8 cellular contexts compared by ENCODE assay signal in the genomic region with DNA sequence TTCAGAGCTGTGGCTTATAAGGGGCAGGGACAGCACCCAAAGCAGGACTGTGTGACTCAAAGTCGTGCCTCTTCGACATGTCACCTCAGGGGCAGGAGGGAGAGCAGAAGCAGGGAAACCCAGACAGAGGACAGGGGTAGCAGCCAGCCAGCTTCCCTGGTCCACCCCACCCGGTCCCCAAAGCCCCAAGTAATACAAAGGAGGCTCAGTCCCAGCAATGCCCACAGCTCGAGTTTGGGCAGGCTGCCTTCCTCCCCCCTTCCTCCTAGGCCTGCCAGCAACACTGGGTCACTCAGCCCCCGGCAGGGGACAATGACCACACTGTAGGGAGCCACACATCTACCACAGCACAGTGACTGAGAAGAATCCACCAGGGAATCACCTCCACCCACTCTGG. TPM values are rescaled to one million over a fixed set of nuclear protein-coding genes. Genes with fewer than 3 reads are reported as not detected.
A peak's percentile ranks its signal among the peaks of the same experiment; 100 is the strongest.
DNase-seq lines count a peak whose midpoint lies in the region; TF ChIP-seq lines count a peak whose summit lies in the region.

No MANE protein-coding gene starts in this region.

- TF ChIP-seq CTCF in liver (IDR thresholded peaks at IDR 0.05; ENCODE audit: low read depth, low read length, missing input control): no peak
- TF ChIP-seq CTCF in testis (IDR thresholded peaks at IDR 0.05): no peak

- DNase-seq in activated naive CD4-positive, alpha-beta T cell treated with Interleukin-2 at 50 U/mL for 16 hours: peak; percentile 27
- no peak for DNase-seq in activated naive CD4-positive, alpha-beta T cell treated with anti-CD3 and anti-CD28 coated beads, Interleukin-2, amount 50 U/mL, for 16 hours
- no peak for DNase-seq in testis
- DNase-seq in NOMO-1 (lab: John Stamatoyannopoulos, UW; ENCODE audit: unreplicated experiment in 2 of 2): no peak
- DNase-seq in DMS153 treated with DMSO at 0.1 percent for 48 hours (lab: John Stamatoyannopoulos, UW; ENCODE audit: unreplicated experiment): no peak
- no peak for DNase-seq in stimulated activated CD4-positive, alpha-beta T cell treated with anti-CD3 and anti-CD28 coated beads, Interleukin-4, amount 100 ng/mL, for 24 hours

- H3K4me1 ChIP-seq in liver (ENCODE audit: control insufficient read depth in 4 of 4, insufficient read depth in 4 of 4, low read length in 3 of 4) (peaks cover 20 to 51% (median 39%) of the 10 kb centered on the region in 4 donors), testis (peaks cover 66% of the 10 kb centered on the region)

- H3K27me3 ChIP-seq in liver (ENCODE audit: control insufficient read depth in 4 of 4, insufficient read depth in 4 of 4, low read length in 3 of 4) (no peaks in the 10 kb centered on the region), testis (no peaks in the 10 kb centered on the region)

- WGBS in liver: 46% methylated on average over 5 of the region's 5 CpGs
- 34 to 43% methylated on average over 3 to 5 of the region's 5 CpGs for WGBS in testis, 2 donors

- H3K36me3 ChIP-seq in liver (ENCODE audit: control insufficient read depth in 4 of 4, insufficient read depth in 3 of 4, low read depth in 1 of 4, low read length in 3 of 4): peaks cover 0 to 2% (median 0%) of the 10 kb centered on the region in 4 donors
- H3K36me3 ChIP-seq in testis (ENCODE audit: low read depth, missing control alignments): no peaks in the 10 kb centered on the region

- intact Hi-C loops in testis (cut with DNase I; ENCODE audit: low total_unique reads): no loop called here

- H3K4me3 ChIP-seq in liver (ENCODE audit: low read depth in 1 of 3, low read length in 3 of 3): peak overlapping the region in 1 of 3 donors; percentile 83
- peak overlapping the region in 1 of 2 donors; percentile 96 for H3K4me3 ChIP-seq in testis

- H3K27ac ChIP-seq in angular gyrus (ENCODE audit: low read depth, low read length) (peak overlapping the region; percentile 51), liver (ENCODE audit: low read depth in 1 of 2, low read length in 2 of 2) (peak overlapping the region; percentile 78), testis (peak overlapping the region; percentile 97 to 98)

- H3K9ac ChIP-seq in liver (ENCODE audit: low read depth in 1 of 2, low read length in 2 of 2): peak overlapping the region in 1 of 2 donors; percentile 39

- H3K9me3 ChIP-seq in liver (ENCODE audit: control insufficient read depth in 4 of 4, low read length in 3 of 4): no peaks in the 10 kb centered on the region
- no peaks in the 10 kb centered on the region for H3K9me3 ChIP-seq in testis

- no peak for TF ChIP-seq POLR2A in testis (IDR thresholded peaks at IDR 0.05)

- no peak for TF ChIP-seq RAD21 in liver (IDR thresholded peaks at IDR 0.05)

TF ChIP-seq in liver, 16 proteins besides CTCF, POLR2A, EP300 and RAD21:
- TF ChIP-seq NR2F2 (IDR thresholded peaks at IDR 0.05) (no peak), SP1 (IDR thresholded peaks at IDR 0.05) (no peak), RXRA (IDR thresholded peaks at IDR 0.05) (no peak), FOXA2 (IDR thresholded peaks at IDR 0.05) (no peak), HNF4G (IDR thresholded peaks at IDR 0.05) (no peak), FOXA1 (IDR thresholded peaks at IDR 0.05) (no peak), GABPA (IDR thresholded peaks at IDR 0.05 in 1 of 2, conservative IDR thresholded peaks at IDR 0.05 in 1 of 2) (no peak), HNF4A (conservative IDR thresholded peaks at IDR 0.05) (no peak)
- TF ChIP-seq, protein P1, sequence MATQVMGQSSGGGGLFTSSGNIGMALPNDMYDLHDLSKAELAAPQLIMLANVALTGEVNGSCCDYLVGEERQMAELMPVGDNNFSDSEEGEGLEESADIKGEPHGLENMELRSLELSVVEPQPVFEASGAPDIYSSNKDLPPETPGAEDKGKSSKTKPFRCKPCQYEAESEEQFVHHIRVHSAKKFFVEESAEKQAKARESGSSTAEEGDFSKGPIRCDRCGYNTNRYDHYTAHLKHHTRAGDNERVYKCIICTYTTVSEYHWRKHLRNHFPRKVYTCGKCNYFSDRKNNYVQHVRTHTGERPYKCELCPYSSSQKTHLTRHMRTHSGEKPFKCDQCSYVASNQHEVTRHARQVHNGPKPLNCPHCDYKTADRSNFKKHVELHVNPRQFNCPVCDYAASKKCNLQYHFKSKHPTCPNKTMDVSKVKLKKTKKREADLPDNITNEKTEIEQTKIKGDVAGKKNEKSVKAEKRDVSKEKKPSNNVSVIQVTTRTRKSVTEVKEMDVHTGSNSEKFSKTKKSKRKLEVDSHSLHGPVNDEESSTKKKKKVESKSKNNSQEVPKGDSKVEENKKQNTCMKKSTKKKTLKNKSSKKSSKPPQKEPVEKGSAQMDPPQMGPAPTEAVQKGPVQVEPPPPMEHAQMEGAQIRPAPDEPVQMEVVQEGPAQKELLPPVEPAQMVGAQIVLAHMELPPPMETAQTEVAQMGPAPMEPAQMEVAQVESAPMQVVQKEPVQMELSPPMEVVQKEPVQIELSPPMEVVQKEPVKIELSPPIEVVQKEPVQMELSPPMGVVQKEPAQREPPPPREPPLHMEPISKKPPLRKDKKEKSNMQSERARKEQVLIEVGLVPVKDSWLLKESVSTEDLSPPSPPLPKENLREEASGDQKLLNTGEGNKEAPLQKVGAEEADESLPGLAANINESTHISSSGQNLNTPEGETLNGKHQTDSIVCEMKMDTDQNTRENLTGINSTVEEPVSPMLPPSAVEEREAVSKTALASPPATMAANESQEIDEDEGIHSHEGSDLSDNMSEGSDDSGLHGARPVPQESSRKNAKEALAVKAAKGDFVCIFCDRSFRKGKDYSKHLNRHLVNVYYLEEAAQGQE (IDR thresholded peaks at IDR 0.05): no peak

RNA-seq across cellular contexts. Expression of a gene that starts 2.4 kb away (rescaled TPM):
- total RNA-seq in liver: 10 to 100 TPM; 50.4 to 52.6 TPM
- polyA plus RNA-seq in liver: 100 to 1,000 TPM in 1 of 2 donors, 10 to 100 TPM in 1; 84.9 to 102 TPM
- 100 to 1,000 TPM; 191 to 294 TPM for total RNA-seq in testis
- polyA plus RNA-seq in testis (ENCODE audit: insufficient read depth, low read depth, low replicate concordance): 225 TPM

RNA-seq across cellular contexts. Expression of a gene that starts 10.6 kb away (rescaled TPM):
- under 1 TPM in 1 of 2 donors, not detected in 1; 0.08 TPM for total RNA-seq in liver
- under 1 TPM in 1 of 2 donors, not detected in 1; 0.17 TPM for polyA plus RNA-seq in liver
- 10 to 100 TPM; 45.5 to 88.7 TPM for total RNA-seq in testis
- polyA plus RNA-seq in testis (ENCODE audit: insufficient read depth, low read depth, low replicate concordance): 69.5 TPM

RNA-seq across cellular contexts. Expression of a gene that starts 30.1 kb away (rescaled TPM):
- total RNA-seq in liver: 10 to 100 TPM; 32.0 to 32.4 TPM
- polyA plus RNA-seq in liver: 10 to 100 TPM; 35.1 to 36.8 TPM
- total RNA-seq in testis: 100 to 1,000 TPM; 240 to 245 TPM
- 137 TPM for polyA plus RNA-seq in testis (ENCODE audit: insufficient read depth, low read depth, low replicate concordance)

Comparison
In these comparisons a context has a peak if more than half of its experiments do, and no peak if none do; other contexts are left out.
1. RNA of a gene that starts 10.6 kb away (total RNA-seq): 45.5 to 88.7 TPM in testis; 0.08 TPM in liver; every median in the first group is over 10 times any median in the second.
2. RNA of a gene that starts 30.1 kb away (total RNA-seq): 240 to 245 TPM in testis; 32.0 to 32.4 TPM in liver; every median in the first group is over 4 times any median in the second.
3. Peak in every context shown above with its lines, with median percentiles within 50 percentile points of each other: H3K27ac ChIP-seq.